In the genomic region with DNA sequence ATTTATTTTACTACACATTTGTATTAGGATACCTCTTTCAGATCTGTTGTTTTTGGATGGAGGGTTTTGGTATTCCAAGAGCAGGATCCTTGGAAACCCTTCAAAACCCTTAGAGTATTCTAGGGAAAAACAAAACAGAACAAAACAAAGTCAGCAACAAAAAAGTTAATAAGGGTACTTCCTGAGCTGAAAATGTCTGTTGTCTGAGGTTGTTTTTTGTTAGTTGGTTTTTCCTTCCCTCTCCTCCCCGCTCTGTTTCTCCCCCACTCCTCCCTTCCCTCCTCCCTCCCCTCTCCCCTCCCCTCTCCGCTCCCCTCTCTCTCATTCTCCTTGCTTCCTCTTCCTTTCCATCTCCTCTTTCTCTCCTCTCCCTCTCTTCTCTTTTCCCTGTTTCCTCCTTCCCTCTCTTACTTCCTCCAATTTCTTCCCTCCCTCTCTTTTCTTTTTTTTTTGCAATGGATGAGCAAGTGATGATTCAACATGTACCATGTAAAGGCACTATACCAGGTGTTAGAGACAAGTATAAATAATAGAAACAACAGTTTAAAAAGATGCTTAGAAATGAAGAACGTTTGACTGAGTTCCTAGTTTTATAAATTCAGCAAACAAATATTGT, we compare ENCODE assay signal across 12 cellular contexts.
"Had no signal": no experiment of that assay in that cellular context is flagged by ENCODE, and none has a peak within 500 bp of the region (broad histone marks: within the 10 kb centered on the region; RNA-seq: fewer than 3 reads in every experiment).

No MANE protein-coding gene starts in this region.

- DNase-seq: activated CD4-positive, CD25-positive, alpha-beta regulatory T cell treated with anti-CD3 and anti-CD28 coated beads, Interleukin-2, amount 50 U/mL, for 72 hours; activated naive CD4-positive, alpha-beta T cell treated with anti-CD3 and anti-CD28 coated beads, Interleukin-2, amount 10 ng/mL, durations not matched to agents 7 days and 5 days; head of caudate nucleus; left colon; mucosa of descending colon; naive thymus-derived CD4-positive, alpha-beta T cell; retina; stimulated activated CD4-positive, alpha-beta T cell treated with anti-CD3 and anti-CD28 coated beads, Interleukin-2, amount 100 ng/mL, for 48 hours; stimulated activated naive CD4-positive, alpha-beta T cell treated with Interleukin-2 at 50 U/mL for 16 hours; trophoblast cell had no signal

- H3K4me1 Mint-ChIP-seq: activated naive CD4-positive, alpha-beta T cell treated with anti-CD3 and anti-CD28 coated beads, Interleukin-2, amount 10 ng/mL, durations not matched to agents 7 days and 5 days had no signal

- H3K36me3 Mint-ChIP-seq: activated naive CD4-positive, alpha-beta T cell treated with anti-CD3 and anti-CD28 coated beads, Interleukin-2, amount 10 ng/mL, durations not matched to agents 7 days and 5 days had no signal

- H3K27ac ChIP-seq: coronary artery had no signal

- H3K27ac Mint-ChIP-seq: activated naive CD4-positive, alpha-beta T cell treated with anti-CD3 and anti-CD28 coated beads, Interleukin-2, amount 10 ng/mL, durations not matched to agents 7 days and 5 days; activated T-helper 2 cell treated with anti-CD3 and anti-CD28 coated beads, Interferon-gamma antibody, Interleukin-2, Interleukin-4, amounts not matched to agents 10 μg/mL and 5 μg/mL and 100 μg/mL, durations not matched to agents 14 hours and 24 hours and 36 hours; naive thymus-derived CD4-positive, alpha-beta T cell had no signal

- H3K27me3 Mint-ChIP-seq: activated naive CD4-positive, alpha-beta T cell treated with anti-CD3 and anti-CD28 coated beads, Interleukin-2, amount 10 ng/mL, durations not matched to agents 7 days and 5 days; naive thymus-derived CD4-positive, alpha-beta T cell had no signal

- H3K4me3 ChIP-seq: coronary artery, mucosa of descending colon had no signal

- H3K9me3 ChIP-seq: mucosa of descending colon had no signal

- H3K4me3 Mint-ChIP-seq: activated naive CD4-positive, alpha-beta T cell treated with anti-CD3 and anti-CD28 coated beads, Interleukin-2, amount 10 ng/mL, durations not matched to agents 7 days and 5 days; naive thymus-derived CD4-positive, alpha-beta T cell had no signal

- ATAC-seq: left colon; mucosa of descending colon; naive thymus-derived CD4-positive, alpha-beta T cell had no signal

- H3K9me3 Mint-ChIP-seq: activated naive CD4-positive, alpha-beta T cell treated with anti-CD3 and anti-CD28 coated beads, Interleukin-2, amount 10 ng/mL, durations not matched to agents 7 days and 5 days; activated T-helper 2 cell treated with anti-CD3 and anti-CD28 coated beads, Interferon-gamma antibody, Interleukin-2, Interleukin-4, amounts not matched to agents 10 μg/mL and 5 μg/mL and 100 μg/mL, durations not matched to agents 14 hours and 24 hours and 36 hours had no signal
